Comparison of ENCODE assay signal across 18 cellular contexts in the genomic region with DNA sequence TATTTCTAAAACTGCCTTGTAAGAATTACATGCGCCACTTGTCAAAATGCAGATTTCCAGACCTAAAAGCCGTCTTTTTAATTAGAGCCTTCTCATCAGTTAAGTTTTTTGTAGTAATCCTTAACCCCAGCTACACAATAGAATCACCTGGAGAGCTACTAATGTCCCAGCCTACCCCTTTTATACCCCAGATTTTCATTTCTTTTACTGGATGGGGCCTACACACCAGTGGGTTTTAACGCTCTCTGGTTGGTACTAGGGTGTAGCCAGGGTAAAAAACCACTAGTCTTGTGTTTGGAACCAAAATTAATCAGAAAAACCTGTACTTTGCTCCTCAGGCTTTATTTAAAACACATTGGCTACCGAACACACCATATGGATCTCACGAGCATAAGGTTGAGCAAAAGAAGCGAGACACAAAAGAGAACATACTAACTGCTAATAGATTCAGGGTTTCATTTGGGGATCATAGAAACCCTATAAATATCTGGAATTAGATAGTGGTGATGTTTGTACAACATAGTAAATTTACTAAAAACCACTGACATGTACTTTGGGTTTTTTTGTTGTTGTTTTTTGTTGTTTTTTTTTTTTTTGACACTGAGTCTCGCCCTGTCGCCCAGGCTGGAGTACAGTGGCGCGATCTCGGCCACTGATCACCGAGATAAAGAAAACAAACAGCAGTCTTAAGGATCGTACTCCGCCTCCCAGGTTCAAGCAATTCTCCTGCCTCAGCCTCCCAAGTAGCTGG. TPM values are rescaled to one million over a fixed set of nuclear protein-coding genes. Genes with fewer than 3 reads are reported as not detected.
A peak's percentile ranks its signal among the peaks of the same experiment; 100 is the strongest.
DNase-seq lines count a peak whose midpoint lies in the region; ATAC-seq and TF ChIP-seq lines count a peak whose summit lies in the region.
"Had no signal": no experiment of that assay in that cellular context is flagged by ENCODE, and none has a peak within 500 bp of the region (broad histone marks: within the 10 kb centered on the region; RNA-seq: fewer than 3 reads in every experiment).

No MANE protein-coding gene starts in this region.

- CTCF ChIA-PET in Panc1 (lab: Charles Lee) = no interaction called here

- in situ Hi-C loops in Panc1 (cut with HindIII; ENCODE audit: low pct_unique_long_range_greater_than_20kb, low sequenced_read_pairs) (no loop called here), transverse colon (cut with MboI; ENCODE audit: low pct_ligation_motif_present in 1 of 4, low pct_unique_long_range_greater_than_20kb in 1 of 4, low sequenced_read_pairs in 3 of 4) (loop anchor here in 3 of 4 donors (10.0 to 25.0 kb wide), 2 partner anchors 149 to 162 kb away; a partner anchor contains a TSS)

- no peak overlapping the region for H3K4me2 ChIP-seq in fibroblast of lung (ENCODE audit: extremely low read depth, insufficient read depth, low read length)
- H3K4me2 ChIP-seq: KMS-11 had no signal

- BruUV-seq in Panc1 (replicated peaks; lab: Mats Ljungman, UMichigan) = no TSS peak

- intact Hi-C loops in left ventricle myocardium inferior (cut with micrococcal nuclease) = no loop called here
- intact Hi-C loops in heart left ventricle (cut with DNase I) = loop anchor here in 4 of 10 donors (5.0 to 10.0 kb wide), 3 partner anchors 34 to 64 kb away; a partner anchor contains a TSS
- intact Hi-C loops in Panc1 (cut with micrococcal nuclease; ENCODE audit: unreplicated experiment) = no loop called here
- intact Hi-C loops in transverse colon (cut with DNase I; ENCODE audit: low total_unique reads) = no loop called here
- intact Hi-C loops in left cardiac atrium (cut with DNase I) = no loop called here
- intact Hi-C loops in upper lobe of right lung (cut with DNase I) = loop anchor here (10.0 kb wide), 1 partner anchor 152 kb away; no protein-coding TSS in a partner anchor

- no peaks in the 10 kb centered on the region for H3K36me3 ChIP-seq in left ventricle myocardium inferior
- no peaks in the 10 kb centered on the region for H3K36me3 ChIP-seq in heart left ventricle
- no peaks in the 10 kb centered on the region for H3K36me3 ChIP-seq in Panc1 (ENCODE audit: control insufficient read depth, insufficient read depth, low read length)
- H3K36me3 ChIP-seq in fibroblast of lung (ENCODE audit: control insufficient read depth, insufficient read depth, low read length) = no peaks in the 10 kb centered on the region
- no peaks in the 10 kb centered on the region for H3K36me3 ChIP-seq in transverse colon
- no peaks in the 10 kb centered on the region for H3K36me3 ChIP-seq in upper lobe of right lung
- H3K36me3 ChIP-seq: stomach, uterus had no signal

- H4K20me1 ChIP-seq in fibroblast of lung (ENCODE audit: control insufficient read depth, extremely low read depth, insufficient read depth, low read length) = no peaks in the 10 kb centered on the region

- H3K4me1 ChIP-seq in left ventricle myocardium inferior (peaks cover 26% of the 10 kb centered on the region), heart left ventricle (peaks cover 0 to 26% (median 6%) of the 10 kb centered on the region in 12 donors), Panc1 (ENCODE audit: control insufficient read depth, insufficient read depth, low read length) (peaks cover 6% of the 10 kb centered on the region), fibroblast of lung (ENCODE audit: control insufficient read depth, extremely low read depth, insufficient read depth, low read length) (peaks cover 4% of the 10 kb centered on the region), transverse colon (peaks cover 0 to 25% (median 10%) of the 10 kb centered on the region in 4 donors), upper lobe of right lung (peaks cover 4% of the 10 kb centered on the region)
- H3K4me1 ChIP-seq: uterus had no signal

- POLR2A ChIA-PET in Panc1 (lab: Charles Lee) = interaction anchor here (0.5 kb wide), 1 partner anchor 33 kb away, joined by 3 read pairs; no protein-coding TSS in a partner anchor

- H3K27ac ChIP-seq in left ventricle myocardium inferior (replicated peaks) (peak overlapping the region; percentile 16), heart left ventricle (peak overlapping the region in 2 of 12 donors; percentile 6 to 13), Panc1 (ENCODE audit: low read length) (peak overlapping the region; percentile 17; the same call in 1 of the 2 replicates), fibroblast of lung (ENCODE audit: insufficient read depth, low read length) (peak overlapping the region; percentile 16), transverse colon (no peak overlapping the region), upper lobe of right lung (no peak overlapping the region)
- H3K27ac ChIP-seq: KMS-11, stomach had no signal

- no peak overlapping the region for H2AFZ ChIP-seq in fibroblast of lung (ENCODE audit: low read length)

- WGBS in heart left ventricle, 4 donors = 91 to 94% (median 92%) methylated on average over 14 of the region's 14 CpGs
- WGBS in transverse colon (ENCODE audit: low coverage in 1 of 2), 2 donors = 84 to 96% methylated on average over 12 to 14 of the region's 14 CpGs

- TF ChIP-seq CTCF in left ventricle myocardium inferior (IDR thresholded peaks at IDR 0.05; ENCODE audit: borderline replicate concordance) = no peak
- TF ChIP-seq CTCF in heart left ventricle (IDR thresholded peaks at IDR 0.05) = no peak
- no peak for TF ChIP-seq CTCF in Panc1 (IDR thresholded peaks at IDR 0.05)
- TF ChIP-seq CTCF in fibroblast of lung (conservative IDR thresholded peaks at IDR 0.05 in 1 of 2, IDR thresholded peaks at IDR 0.05 in 1 of 2; ENCODE audit: low read depth in 1 of 2, low read length in 2 of 2) = no peak
- TF ChIP-seq CTCF in transverse colon (IDR thresholded peaks at IDR 0.05) = no peak
- no peak for TF ChIP-seq CTCF in upper lobe of right lung (IDR thresholded peaks at IDR 0.05)

- TF ChIP-seq POLR2A in heart left ventricle (IDR thresholded peaks at IDR 0.05) (no peak), transverse colon (IDR thresholded peaks at IDR 0.05) (no peak)

- DNase-seq in left ventricle myocardium inferior (no peak), heart left ventricle (no peak), Panc1 (ENCODE audit: low read depth, low spot score) (no peak), fibroblast of lung (ENCODE audit: low read depth in 2 of 2) (no peak), transverse colon (no peak), left cardiac atrium (no peak), upper lobe of right lung (no peak)
- DNase-seq: activated T-cell treated with anti-CD3 and anti-CD28 coated beads, Interleukin-2, amount 50 U/mL, for 24 hours; Calu3; islet precursor cell; mesendoderm; NCI-H1092 treated with DMSO at 0.1 percent for 48 hours; NCI-H526 treated with DMSO at 0.1 percent for 48 hours; stomach; uterus had no signal

- ATAC-seq in heart left ventricle = no peak
- no peak for ATAC-seq in Panc1
- ATAC-seq in left cardiac atrium = no peak
- ATAC-seq in upper lobe of right lung = no peak
- ATAC-seq in GM21381 (IDR thresholded peaks at IDR 0.05; ENCODE audit: unreplicated experiment) = no peak
- ATAC-seq: PC-3 had no signal

- no peak overlapping the region for H3K9ac ChIP-seq in fibroblast of lung (ENCODE audit: insufficient read depth, low read length)
- H3K9ac ChIP-seq: KMS-11 had no signal

- TF ChIP-seq EP300 in transverse colon (IDR thresholded peaks at IDR 0.05; ENCODE audit: low read depth) = no peak

- no peaks in the 10 kb centered on the region for H3K27me3 ChIP-seq in left ventricle myocardium inferior (ENCODE audit: low read depth)
- no peaks in the 10 kb centered on the region for H3K27me3 ChIP-seq in heart left ventricle
- no peaks in the 10 kb centered on the region for H3K27me3 ChIP-seq in Panc1 (ENCODE audit: control insufficient read depth, insufficient read depth, low read length)
- no peaks in the 10 kb centered on the region for H3K27me3 ChIP-seq in fibroblast of lung (ENCODE audit: control insufficient read depth, insufficient read depth, low read length)
- no peaks in the 10 kb centered on the region for H3K27me3 ChIP-seq in transverse colon
- no peaks in the 10 kb centered on the region for H3K27me3 ChIP-seq in upper lobe of right lung
- H3K27me3 ChIP-seq: stomach, uterus had no signal

- H3K4me3 ChIP-seq in left ventricle myocardium inferior (no peak overlapping the region), heart left ventricle (no peak overlapping the region), Panc1 (ENCODE audit: low read depth in 2 of 2, low read length in 2 of 2) (no peak overlapping the region), fibroblast of lung (replicated peaks in 1 of 4; ENCODE audit: control extremely low read depth in 1 of 4, insufficient read depth in 1 of 4, low read depth in 3 of 4, low read length in 4 of 4) (no peak overlapping the region), transverse colon (no peak overlapping the region), upper lobe of right lung (no peak overlapping the region)
- H3K4me3 ChIP-seq: stomach, uterus had no signal

- H3K79me2 ChIP-seq in fibroblast of lung (ENCODE audit: control insufficient read depth, insufficient read depth, low read length) = no peaks in the 10 kb centered on the region

- H3K9me3 ChIP-seq in left ventricle myocardium inferior (replicated peaks) (no peaks in the 10 kb centered on the region), heart left ventricle (no peaks in the 10 kb centered on the region), Panc1 (ENCODE audit: control insufficient read depth, insufficient read depth, low read depth, low read length) (no peaks in the 10 kb centered on the region), fibroblast of lung (ENCODE audit: control insufficient read depth, insufficient read depth, low read depth, low read length) (no peaks in the 10 kb centered on the region), transverse colon (no peaks in the 10 kb centered on the region), upper lobe of right lung (no peaks in the 10 kb centered on the region)
- H3K9me3 ChIP-seq: stomach, uterus had no signal

RNA-seq across cellular contexts. Expression of a gene that starts 30.6 kb away (rescaled TPM):
- total RNA-seq in left ventricle myocardium inferior = 5.4 TPM
- total RNA-seq in heart left ventricle = 10 to 100 TPM in 2 of 9 donors, 1 to 10 TPM in 7; 3.4 to 11.9 (median 6.8) TPM
- polyA plus RNA-seq in heart left ventricle = 1 to 10 TPM; 1.1 to 8.7 TPM
- 1.5 TPM for total RNA-seq in Panc1 (2021; ENCODE audit: unreplicated experiment)
- 1.5 TPM for polyA plus RNA-seq in Panc1 (2012; ENCODE audit: insufficient read length)
- 7.4 and 8.4 TPM in 2 replicates for total RNA-seq in fibroblast of lung
- polyA plus RNA-seq in fibroblast of lung = 1.5 and 3.6 TPM in 2 replicates
- polyA plus RNA-seq in fibroblast of lung (2012) = 2.0 and 3.3 TPM in 2 replicates
- polyA minus RNA-seq in fibroblast of lung (ENCODE audit: low replicate concordance) = 1.1 TPM in 1 of 2 replicates, not detected in the other
- total RNA-seq in transverse colon = 1 to 10 TPM in 3 of 4 donors, under 1 TPM in 1; 0.60 to 6.0 (median 3.3) TPM
- total RNA-seq in left cardiac atrium = 1 to 10 TPM; 4.7 to 8.9 TPM
- 2.8 TPM for total RNA-seq in upper lobe of right lung

Comparison
In these comparisons a context has a peak if more than half of its experiments do, and no peak if none do; other contexts are left out.
1. H3K27ac ChIP-seq: peak in left ventricle myocardium inferior (single experiment), Panc1 (single experiment) and fibroblast of lung (single experiment); none in transverse colon (0 of 4) and upper lobe of right lung (single experiment).